ENCODE assay signal across 29 cellular contexts in the genomic region with DNA sequence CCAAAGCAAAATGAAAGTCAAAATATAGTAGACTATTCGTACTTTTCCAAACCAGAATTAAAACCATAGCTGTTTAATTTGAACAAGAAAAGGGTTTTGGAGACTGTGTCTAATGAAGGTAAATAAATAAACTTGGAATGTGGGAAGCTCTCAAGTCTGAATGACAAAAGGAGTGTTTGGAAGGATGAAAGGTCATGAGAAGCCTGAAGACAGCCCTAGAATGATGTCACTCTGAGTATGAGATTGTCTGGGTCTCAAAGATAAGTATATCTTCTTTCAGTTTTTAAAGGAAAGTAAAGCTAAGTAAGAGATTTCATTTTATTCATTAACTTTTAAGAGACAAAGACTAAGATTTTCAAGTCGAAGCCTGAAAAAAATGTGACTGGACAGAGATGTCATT.
"Had no signal": no experiment of that assay in that cellular context is flagged by ENCODE, and none has a peak within 500 bp of the region (broad histone marks: within the 10 kb centered on the region; RNA-seq: fewer than 3 reads in every experiment).

No MANE protein-coding gene starts in this region.

- H3K27ac ChIP-seq: SJCRH30, SK-N-MC had no signal

- H3K4me3 ChIP-seq: MG63, SJCRH30, SK-N-MC had no signal

- DNase-seq: activated CD4-positive, alpha-beta T cell treated with anti-CD3 and anti-CD28 coated beads, Interleukin-2, amount 10 ng/mL, durations not matched to agents 24 days and 14 days; activated CD4-positive, alpha-beta T cell treated with anti-CD3 and anti-CD28 coated beads, Interleukin-2, amount 50 U/mL, for 4 hours; activated CD8-positive, alpha-beta T cell treated with anti-CD3 and anti-CD28 coated beads for 36 hours; activated effector memory CD4-positive, alpha-beta T cell treated with anti-CD3 and anti-CD28 coated beads, Interleukin-2, amount 50 U/mL, for 16 hours; activated naive CD4-positive, alpha-beta T cell; activated naive CD4-positive, alpha-beta T cell treated with anti-CD3 and anti-CD28 coated beads, Interleukin-2, amount 50 U/mL, for 16 hours; activated naive CD8-positive, alpha-beta T cell treated with anti-CD3 and anti-CD28 coated beads for 36 hours; activated T-cell treated with anti-CD3 and anti-CD28 coated beads, Interleukin-2, amount 50 U/mL, for 1 hour; activated T-cell treated with anti-CD3 and anti-CD28 coated beads, Interleukin-2, amount 50 U/mL, for 72 hours; amniotic stem cell; aorta; Kasumi-1; KG1; MG63; NCI-H1048; NCI-H1105 treated with DMSO at 0.1 percent for 48 hours; NCI-H1436; NCI-H1694; NCI-H1930; NCI-H2081 treated with DMSO at 0.1 percent for 48 hours; NCI-H226; NCI-H446 treated with DMSO at 0.1 percent for 48 hours; NCI-H524 treated with DMSO at 0.1 percent for 48 hours; NK-92 treated with Interleukin-12 subunit alpha and Interleukin-12 subunit beta, amount 100 ng/mL, for 24 hours; Right ventricle myocardium superior; SJCRH30 had no signal

- ATAC-seq: activated CD8-positive, alpha-beta T cell treated with anti-CD3 and anti-CD28 coated beads for 36 hours; activated T-cell treated with anti-CD3 and anti-CD28 coated beads, Interleukin-2, amount 50 U/mL, for 72 hours; activated T-helper 17 cell treated with anti-CD3 and anti-CD28 coated beads, Interleukin-2, amount 50 U/mL, for 72 hours had no signal

- H3K4me1 Mint-ChIP-seq: activated CD4-positive, alpha-beta T cell treated with anti-CD3 and anti-CD28 coated beads, Interleukin-2, amount 10 ng/mL, durations not matched to agents 24 days and 14 days; activated naive CD8-positive, alpha-beta T cell treated with anti-CD3 and anti-CD28 coated beads for 36 hours; activated T-helper 17 cell treated with anti-CD3 and anti-CD28 coated beads, Interleukin-2, amount 50 U/mL, for 72 hours had no signal

- H3K27ac Mint-ChIP-seq: activated CD4-positive, alpha-beta T cell treated with anti-CD3 and anti-CD28 coated beads, Interleukin-2, amount 10 ng/mL, durations not matched to agents 24 days and 14 days; activated CD8-positive, alpha-beta T cell treated with anti-CD3 and anti-CD28 coated beads for 36 hours; activated naive CD8-positive, alpha-beta T cell treated with anti-CD3 and anti-CD28 coated beads for 36 hours; activated T-cell treated with anti-CD3 and anti-CD28 coated beads, Interleukin-2, amount 50 U/mL, for 72 hours; activated T-helper 17 cell treated with anti-CD3 and anti-CD28 coated beads, Interleukin-2, amount 50 U/mL, for 72 hours; T-helper 2 cell treated with Interferon-gamma antibody and Interleukin-4, amounts not matched to agents 5 μg/mL and 100 μg/mL, for 36 hours had no signal

- H3K9me3 ChIP-seq: MG63, SJCRH30 had no signal

- H3K27me3 ChIP-seq: MG63, SJCRH30 had no signal

- H3K36me3 Mint-ChIP-seq: activated naive CD8-positive, alpha-beta T cell treated with anti-CD3 and anti-CD28 coated beads for 36 hours had no signal

- H3K4me1 ChIP-seq: SJCRH30 had no signal

- H3K9me3 Mint-ChIP-seq: activated CD4-positive, alpha-beta T cell treated with anti-CD3 and anti-CD28 coated beads, Interleukin-2, amount 10 ng/mL, durations not matched to agents 24 days and 14 days; activated CD8-positive, alpha-beta T cell treated with anti-CD3 and anti-CD28 coated beads for 36 hours; activated naive CD8-positive, alpha-beta T cell treated with anti-CD3 and anti-CD28 coated beads for 36 hours; activated T-cell treated with anti-CD3 and anti-CD28 coated beads, Interleukin-2, amount 50 U/mL, for 72 hours; activated T-helper 17 cell treated with anti-CD3 and anti-CD28 coated beads, Interleukin-2, amount 50 U/mL, for 72 hours; T-helper 2 cell treated with Interferon-gamma antibody and Interleukin-4, amounts not matched to agents 5 μg/mL and 100 μg/mL, for 36 hours had no signal

- H3K4me3 Mint-ChIP-seq: activated CD4-positive, alpha-beta T cell treated with anti-CD3 and anti-CD28 coated beads, Interleukin-2, amount 10 ng/mL, durations not matched to agents 24 days and 14 days; activated CD8-positive, alpha-beta T cell treated with anti-CD3 and anti-CD28 coated beads for 36 hours; activated naive CD8-positive, alpha-beta T cell treated with anti-CD3 and anti-CD28 coated beads for 36 hours; activated T-cell treated with anti-CD3 and anti-CD28 coated beads, Interleukin-2, amount 50 U/mL, for 72 hours; activated T-helper 17 cell treated with anti-CD3 and anti-CD28 coated beads, Interleukin-2, amount 50 U/mL, for 72 hours; T-helper 2 cell treated with Interferon-gamma antibody and Interleukin-4, amounts not matched to agents 5 μg/mL and 100 μg/mL, for 36 hours had no signal

- H3K36me3 ChIP-seq: MG63, SJCRH30 had no signal
